In genomic region chr17:6279659-6280058, GRCh38 we compare ENCODE assay signal across 1 cellular context.
TF ChIP-seq lines count a peak whose summit lies in the region.

No MANE protein-coding gene starts in this region.

TF ChIP-seq in HEK293, 187 proteins besides CTCF, POLR2A, EP300 and RAD21 (continued from another document):
- TF ChIP-seq KLF16 (tag by site-specific recombination; IDR thresholded peaks at IDR 0.05), result no peak
